18 cellular contexts compared by ENCODE assay signal in genomic region chr16:85994492-85995433, GRCh38.
DNase-seq lines count a peak whose midpoint lies in the region; ATAC-seq, FAIRE-seq and TF ChIP-seq lines count a peak whose summit lies in the region.
"Had no signal": no experiment of that assay in that cellular context is flagged by ENCODE, and none has a peak within 500 bp of the region (broad histone marks: within the 10 kb centered on the region; RNA-seq: fewer than 3 reads in every experiment).

No MANE protein-coding gene starts in this region.

- no peaks in the 10 kb centered on the region for H3K27me3 ChIP-seq in BLaER1
- H3K27me3 ChIP-seq in neuronal stem cell (ENCODE audit: control insufficient read depth in 3 of 3, insufficient read depth in 3 of 3, low read depth in 1 of 3, low read length in 3 of 3), result no peaks in the 10 kb centered on the region

- no peak for DNase-seq in GM12891 (ENCODE audit: insufficient read length, low spot score)
- no peak for DNase-seq in activated naive CD8-positive, alpha-beta T cell treated with anti-CD3 and anti-CD28 coated beads, Interleukin-2, amount 50 U/mL, for 24 hours
- DNase-seq in neuronal stem cell (ENCODE audit: low spot score), result no peak
- DNase-seq in NCI-H2227 treated with DMSO at 0.1 percent for 48 hours (lab: John Stamatoyannopoulos, UW), result no peak
- no peak for DNase-seq in ACHN
- DNase-seq: activated gamma-delta T cell; IMR-90; naive thymus-derived CD8-positive, alpha-beta T cell; NCI-H2081 treated with DMSO at 0.1 percent for 48 hours; NCI-H69; stimulated activated CD4-positive, alpha-beta T cell treated with anti-CD3 and anti-CD28 coated beads, Interleukin-15, amount 100 ng/mL, for 24 hours had no signal

- ATAC-seq in activated naive CD8-positive, alpha-beta T cell treated with anti-CD3 and anti-CD28 coated beads, Interleukin-2, amount 50 U/mL, for 24 hours, result no peak
- no peak for ATAC-seq in GM18858 (IDR thresholded peaks at IDR 0.05; ENCODE audit: unreplicated experiment)
- no peak for ATAC-seq in HG02759 (IDR thresholded peaks at IDR 0.05; ENCODE audit: unreplicated experiment)
- ATAC-seq: naive thymus-derived CD8-positive, alpha-beta T cell; Panc1 had no signal

- no peak overlapping the region for H4K8ac ChIP-seq in neuronal stem cell (ENCODE audit: low read depth, low read length)

- no peak overlapping the region for H3K23ac ChIP-seq in neuronal stem cell (ENCODE audit: low read depth, low read length, poor library complexity)

- H3K4me1 ChIP-seq in BLaER1 (peaks cover 88% of the 10 kb centered on the region), neuronal stem cell (ENCODE audit: control insufficient read depth in 2 of 2, insufficient read depth in 1 of 2, low read depth in 1 of 2, low read length in 2 of 2) (peaks cover 0 to 4% of the 10 kb centered on the region in 2 donors)

- no peak overlapping the region for H2BK120ac ChIP-seq in neuronal stem cell (ENCODE audit: low read depth, low read length)

- peak overlapping the region; percentile 23 for H3K4me3 Mint-ChIP-seq in activated naive CD8-positive, alpha-beta T cell treated with anti-CD3 and anti-CD28 coated beads, Interleukin-2, amount 50 U/mL, for 24 hours

- no peaks in the 10 kb centered on the region for H4K20me1 ChIP-seq in BLaER1

- WGBS in neuronal stem cell (ENCODE audit: extremely low coverage in 2 of 2, insufficient read length in 2 of 2, insufficient replicate concordance in 1 of 2), 2 donors, result no CpG with 5 or more reads among the region's 20 CpGs

- H3K4me2 ChIP-seq in BLaER1 (peak overlapping the region; percentile 64), neuronal stem cell (ENCODE audit: insufficient read depth, low read length, poor library complexity, severe bottlenecking) (no peak overlapping the region)

- no peaks in the 10 kb centered on the region for H3K79me1 ChIP-seq in neuronal stem cell (ENCODE audit: low read depth, low read length)

- 0 out of 2 replicates have a peak, but pooled peaks have one; percentile 31 for TF ChIP-seq POLR2A in GM12891 (IDR thresholded peaks at IDR 0.05; ENCODE audit: low read depth, low read length)

- H3K27me3 Mint-ChIP-seq in activated naive CD8-positive, alpha-beta T cell treated with anti-CD3 and anti-CD28 coated beads, Interleukin-2, amount 50 U/mL, for 24 hours, result no peaks in the 10 kb centered on the region

- no peaks in the 10 kb centered on the region for H3K9me3 Mint-ChIP-seq in activated naive CD8-positive, alpha-beta T cell treated with anti-CD3 and anti-CD28 coated beads, Interleukin-2, amount 50 U/mL, for 24 hours
- H3K9me3 Mint-ChIP-seq: naive thymus-derived CD8-positive, alpha-beta T cell had no signal

- no peaks in the 10 kb centered on the region for H3K36me3 ChIP-seq in BLaER1
- no peaks in the 10 kb centered on the region for H3K36me3 ChIP-seq in neuronal stem cell (replicated peaks in 1 of 2; ENCODE audit: control insufficient read depth in 2 of 2, insufficient read depth in 2 of 2, low read length in 2 of 2)

- in situ Hi-C loops in ACHN (cut with HindIII; ENCODE audit: low pct_ligation_motif_present, low pct_unique_long_range_greater_than_20kb, low sequenced_read_pairs), result no loop called here

- H3K4me1 Mint-ChIP-seq in activated naive CD8-positive, alpha-beta T cell treated with anti-CD3 and anti-CD28 coated beads, Interleukin-2, amount 50 U/mL, for 24 hours, result peaks cover 83% of the 10 kb centered on the region

- H3K27ac ChIP-seq in BLaER1, result no peak overlapping the region
- H3K27ac ChIP-seq in neuronal stem cell (replicated peaks; ENCODE audit: low read length), result no peak overlapping the region

- peak overlapping the region; percentile 6 for H3K18ac ChIP-seq in neuronal stem cell (ENCODE audit: low read length)

- no peak overlapping the region for H4K91ac ChIP-seq in neuronal stem cell (ENCODE audit: low read depth, low read length, poor library complexity)

- H3K9me3 ChIP-seq in BLaER1 (no peaks in the 10 kb centered on the region), neuronal stem cell (replicated peaks in 1 of 2; ENCODE audit: control insufficient read depth in 2 of 2, insufficient read depth in 1 of 2, low read depth in 1 of 2, low read length in 2 of 2) (no peaks in the 10 kb centered on the region)

- H3K36me3 Mint-ChIP-seq in activated naive CD8-positive, alpha-beta T cell treated with anti-CD3 and anti-CD28 coated beads, Interleukin-2, amount 50 U/mL, for 24 hours (ENCODE audit: low read depth), result no peaks in the 10 kb centered on the region
- H3K36me3 Mint-ChIP-seq: naive thymus-derived CD8-positive, alpha-beta T cell had no signal

- no peak overlapping the region for H2AFZ ChIP-seq in neuronal stem cell (ENCODE audit: low read length)

- no peak overlapping the region for H2BK5ac ChIP-seq in neuronal stem cell (ENCODE audit: low read length)

- no peak overlapping the region for H3K9ac ChIP-seq in BLaER1
- no peak overlapping the region for H3K9ac ChIP-seq in neuronal stem cell (ENCODE audit: low read depth, low read length, poor library complexity)

- peak; percentile 93 for FAIRE-seq in GM12891 (lab: Jason Lieb, UNC)
- FAIRE-seq: colon, endothelial cell of umbilical vein, frontal cortex had no signal

- H2BK12ac ChIP-seq in neuronal stem cell (ENCODE audit: low read length), result no peak overlapping the region

- H3K4ac ChIP-seq in neuronal stem cell (ENCODE audit: low read length), result no peak overlapping the region

- H3K14ac ChIP-seq in neuronal stem cell (ENCODE audit: low read length), result peak overlapping the region; percentile 11

- H3K27ac Mint-ChIP-seq in activated naive CD8-positive, alpha-beta T cell treated with anti-CD3 and anti-CD28 coated beads, Interleukin-2, amount 50 U/mL, for 24 hours, result peak overlapping the region; percentile 88

- H3K4me3 ChIP-seq in BLaER1 (no peak overlapping the region), neuronal stem cell (ENCODE audit: low read length in 2 of 2) (no peak overlapping the region)

- no peak overlapping the region for H2AK5ac ChIP-seq in neuronal stem cell (ENCODE audit: low read depth, low read length)

- H2BK15ac ChIP-seq in neuronal stem cell (ENCODE audit: low read length), result no peak overlapping the region

TF ChIP-seq in GM12891, 5 proteins besides CTCF, POLR2A, EP300 and RAD21:
- no peak for TF ChIP-seq POU2F2 (IDR thresholded peaks at IDR 0.05; ENCODE audit: low read depth, low read length)
- peak; percentile 55 for TF ChIP-seq SPI1 (IDR thresholded peaks at IDR 0.05; ENCODE audit: low read depth, low read length)
- TF ChIP-seq POLR2AphosphoS5 (IDR thresholded peaks at IDR 0.05; ENCODE audit: low read depth, low read length), result no peak
- TF ChIP-seq TAF1 (IDR thresholded peaks at IDR 0.05; ENCODE audit: low read depth, low read length), result no peak
- no peak for TF ChIP-seq PAX5 (IDR thresholded peaks at IDR 0.05; ENCODE audit: insufficient read depth, low read length, severe bottlenecking)
